Comparison of ENCODE assay signal across 8 cellular contexts in genomic region chr17:45446872-45447652, GRCh38. TPM values are rescaled to one million over a fixed set of nuclear protein-coding genes. Genes with fewer than 3 reads are reported as not detected.
DNase-seq lines count a peak whose midpoint lies in the region; ATAC-seq and TF ChIP-seq lines count a peak whose summit lies in the region.
"Not testable (repeated sequence)": the region's sequence is repeated elsewhere in the genome, so short reads cannot be mapped to it uniquely, and the experiment has no call there.

No MANE protein-coding gene starts in this region.

- not testable (repeated sequence) for H3K9ac ChIP-seq in MM.1S (ENCODE audit: low read length)

- intact Hi-C loops in left colon (cut with DNase I, micrococcal nuclease): not testable (repeated sequence)

- not testable (repeated sequence) for H3K9me3 ChIP-seq in MM.1S (replicated peaks; ENCODE audit: insufficient read depth, low read length); gastroesophageal sphincter; neutrophil; suprapubic skin

- TF ChIP-seq CTCF in AG10803 (conservative IDR thresholded peaks at IDR 0.05; ENCODE audit: low read length); MM.1S (IDR thresholded peaks at IDR 0.05; ENCODE audit: low read length); endothelial cell (IDR thresholded peaks at IDR 0.05; ENCODE audit: unreplicated experiment); gastroesophageal sphincter (IDR thresholded peaks at IDR 0.05); neutrophil (IDR thresholded peaks at IDR 0.05); suprapubic skin (IDR thresholded peaks at IDR 0.05): not testable (repeated sequence)

- H3K27ac ChIP-seq in MM.1S (ENCODE audit: low read length): peak overlapping the region; percentile 83; the same call in 1 of the 2 replicates
- peak overlapping the region in 3 of 4 donors; percentile 35 to 62 (median 57) for H3K27ac ChIP-seq in gastroesophageal sphincter
- H3K27ac ChIP-seq in neutrophil: peak overlapping the region; percentile 46
- H3K27ac ChIP-seq in suprapubic skin: peak overlapping the region; percentile 30

- H3K27me3 Mint-ChIP-seq in endothelial cell (ENCODE audit: unreplicated experiment): not testable (repeated sequence)

- H3F3A ChIP-seq in MM.1S (ENCODE audit: insufficient read depth, low read length): not testable (repeated sequence)

- peaks cover 25% of the 10 kb centered on the region for H3K4me1 ChIP-seq in MM.1S (ENCODE audit: low read length)
- not testable (repeated sequence) for H3K4me1 ChIP-seq in gastroesophageal sphincter; neutrophil (ENCODE audit: control insufficient read depth in 1 of 2, insufficient read depth in 1 of 2, low read depth in 1 of 2, low read length in 1 of 2)
- peaks cover 20% of the 10 kb centered on the region for H3K4me1 ChIP-seq in suprapubic skin

- 90% methylated on average over 4 of the region's 8 CpGs; no CpG with 5 or more reads in 1 of the 2 donors for WGBS in gastroesophageal sphincter (ENCODE audit: low coverage in 1 of 2), 2 donors
- WGBS in suprapubic skin: 62% methylated on average over 8 of the region's 8 CpGs

- peak overlapping the region; percentile 72 for H3K27ac Mint-ChIP-seq in endothelial cell (ENCODE audit: unreplicated experiment)

- not testable (repeated sequence) for TF ChIP-seq POLR2A in gastroesophageal sphincter (IDR thresholded peaks at IDR 0.05); suprapubic skin (IDR thresholded peaks at IDR 0.05)

- H3K36me3 Mint-ChIP-seq in endothelial cell (ENCODE audit: low read depth, unreplicated experiment): peaks cover 11% of the 10 kb centered on the region

- peak; percentile 39 for ATAC-seq in gastroesophageal sphincter
- peak; percentile 30 for ATAC-seq in left colon

- H4K20me1 ChIP-seq in MM.1S (ENCODE audit: insufficient read depth, low read length): not testable (repeated sequence)

- not testable (repeated sequence) for H3K27me3 ChIP-seq in MM.1S (replicated peaks; ENCODE audit: insufficient read depth, low read length); gastroesophageal sphincter; neutrophil; suprapubic skin

- not testable (repeated sequence) for TF ChIP-seq EP300 in gastroesophageal sphincter (IDR thresholded peaks at IDR 0.05); suprapubic skin (IDR thresholded peaks at IDR 0.05)

- peaks cover 26% of the 10 kb centered on the region for H3K4me1 Mint-ChIP-seq in endothelial cell (ENCODE audit: unreplicated experiment)

- H3K79me2 ChIP-seq in MM.1S (ENCODE audit: low read length): not testable (repeated sequence)

- H3K4me2 ChIP-seq in MM.1S (ENCODE audit: low read depth, low read length): not testable (repeated sequence)

- H3K36me3 ChIP-seq in MM.1S (replicated peaks; ENCODE audit: insufficient read depth, low read length): not testable (repeated sequence)
- H3K36me3 ChIP-seq in gastroesophageal sphincter: peaks cover 0 to 81% of the 10 kb centered on the region in 2 donors
- peaks cover 83% of the 10 kb centered on the region for H3K36me3 ChIP-seq in neutrophil
- H3K36me3 ChIP-seq in suprapubic skin: peaks cover 30% of the 10 kb centered on the region

- peak; percentile 61 for DNase-seq in AG10803 (ENCODE audit: low read depth)
- DNase-seq in MM.1S; endothelial cell (ENCODE audit: low spot score); suprapubic skin (ENCODE audit: low spot score in 2 of 2): not testable (repeated sequence)
- peak; percentile 54 for DNase-seq in amniotic epithelial cell (ENCODE audit: low read depth)
- peak in 1 of 2 donors; percentile 38 for DNase-seq in left colon

- not testable (repeated sequence) for H3K9me2 ChIP-seq in MM.1S (replicated peaks; ENCODE audit: insufficient read depth, low read length)

- H3K4me3 ChIP-seq in AG10803 (ENCODE audit: low read length); MM.1S (ENCODE audit: low read length); gastroesophageal sphincter; neutrophil (ENCODE audit: low read depth in 1 of 2, low read length in 1 of 2); suprapubic skin: not testable (repeated sequence)

- peak overlapping the region; percentile 51 for H3K4me3 Mint-ChIP-seq in endothelial cell (ENCODE audit: unreplicated experiment)

- not testable (repeated sequence) for H3K9me3 Mint-ChIP-seq in endothelial cell (ENCODE audit: unreplicated experiment)

- H2AFZ ChIP-seq in MM.1S (ENCODE audit: low read length): not testable (repeated sequence)

RNA-seq across cellular contexts. Expression of gene ARHGAP27, which starts 14.4 kb away (rescaled TPM):
- total RNA-seq in endothelial cell (ENCODE audit: unreplicated experiment) (155 TPM), gastroesophageal sphincter (10 to 100 TPM; 11.6 to 18.1 (median 12.8) TPM), left colon (100 to 1,000 TPM; 146 to 165 TPM), suprapubic skin (10 to 100 TPM; 54.4 to 93.6 (median 71.3) TPM)

RNA-seq across cellular contexts. Expression of gene PLEKHM1, which starts 43.5 kb away (rescaled TPM):
- total RNA-seq in endothelial cell (ENCODE audit: unreplicated experiment) (46.6 TPM), gastroesophageal sphincter (10 to 100 TPM; 17.8 to 36.5 (median 29.2) TPM), left colon (10 to 100 TPM; 56.9 to 73.7 TPM), suprapubic skin (100 to 1,000 TPM in 2 of 4 donors, 10 to 100 TPM in 2; 60.4 to 124 (median 94.1) TPM)

Comparison
In these comparisons a context has a peak if more than half of its experiments do, and no peak if none do; other contexts are left out.
1. H3K27ac ChIP-seq: peak in every context shown above with its lines; median percentile 83 in MM.1S; 57 in gastroesophageal sphincter; 46 in neutrophil; 30 in suprapubic skin.